1 cellular context compared by ENCODE assay signal in the genomic region with DNA sequence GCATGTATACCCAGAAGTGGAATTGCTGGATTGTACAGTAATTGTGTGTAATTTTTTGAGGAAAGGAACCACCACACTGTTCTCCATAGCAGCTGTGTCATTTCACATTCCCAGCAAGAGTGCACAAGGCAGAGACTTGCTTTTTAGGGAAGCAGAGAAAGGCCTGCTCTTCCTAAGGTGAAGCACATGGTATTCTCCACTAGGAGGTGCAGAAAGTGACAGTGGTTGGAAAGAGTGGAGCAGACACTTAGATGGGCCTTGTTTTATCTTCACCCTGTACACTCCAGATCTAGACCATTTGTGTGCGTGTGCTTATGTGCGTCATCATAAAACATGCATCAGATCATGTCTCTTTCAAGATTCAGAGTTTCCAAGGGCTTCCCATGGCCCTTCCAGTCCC.
TF ChIP-seq lines count a peak whose summit lies in the region.

No MANE protein-coding gene starts in this region.

TF ChIP-seq in HCT116, 20 proteins besides CTCF, POLR2A, EP300 and RAD21 (continued from another document):
- TF ChIP-seq, protein P1, sequence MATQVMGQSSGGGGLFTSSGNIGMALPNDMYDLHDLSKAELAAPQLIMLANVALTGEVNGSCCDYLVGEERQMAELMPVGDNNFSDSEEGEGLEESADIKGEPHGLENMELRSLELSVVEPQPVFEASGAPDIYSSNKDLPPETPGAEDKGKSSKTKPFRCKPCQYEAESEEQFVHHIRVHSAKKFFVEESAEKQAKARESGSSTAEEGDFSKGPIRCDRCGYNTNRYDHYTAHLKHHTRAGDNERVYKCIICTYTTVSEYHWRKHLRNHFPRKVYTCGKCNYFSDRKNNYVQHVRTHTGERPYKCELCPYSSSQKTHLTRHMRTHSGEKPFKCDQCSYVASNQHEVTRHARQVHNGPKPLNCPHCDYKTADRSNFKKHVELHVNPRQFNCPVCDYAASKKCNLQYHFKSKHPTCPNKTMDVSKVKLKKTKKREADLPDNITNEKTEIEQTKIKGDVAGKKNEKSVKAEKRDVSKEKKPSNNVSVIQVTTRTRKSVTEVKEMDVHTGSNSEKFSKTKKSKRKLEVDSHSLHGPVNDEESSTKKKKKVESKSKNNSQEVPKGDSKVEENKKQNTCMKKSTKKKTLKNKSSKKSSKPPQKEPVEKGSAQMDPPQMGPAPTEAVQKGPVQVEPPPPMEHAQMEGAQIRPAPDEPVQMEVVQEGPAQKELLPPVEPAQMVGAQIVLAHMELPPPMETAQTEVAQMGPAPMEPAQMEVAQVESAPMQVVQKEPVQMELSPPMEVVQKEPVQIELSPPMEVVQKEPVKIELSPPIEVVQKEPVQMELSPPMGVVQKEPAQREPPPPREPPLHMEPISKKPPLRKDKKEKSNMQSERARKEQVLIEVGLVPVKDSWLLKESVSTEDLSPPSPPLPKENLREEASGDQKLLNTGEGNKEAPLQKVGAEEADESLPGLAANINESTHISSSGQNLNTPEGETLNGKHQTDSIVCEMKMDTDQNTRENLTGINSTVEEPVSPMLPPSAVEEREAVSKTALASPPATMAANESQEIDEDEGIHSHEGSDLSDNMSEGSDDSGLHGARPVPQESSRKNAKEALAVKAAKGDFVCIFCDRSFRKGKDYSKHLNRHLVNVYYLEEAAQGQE (IDR thresholded peaks at IDR 0.05; ENCODE audit: low read depth): no peak
- TF ChIP-seq, protein P2, sequence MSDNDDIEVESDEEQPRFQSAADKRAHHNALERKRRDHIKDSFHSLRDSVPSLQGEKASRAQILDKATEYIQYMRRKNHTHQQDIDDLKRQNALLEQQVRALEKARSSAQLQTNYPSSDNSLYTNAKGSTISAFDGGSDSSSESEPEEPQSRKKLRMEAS (IDR thresholded peaks at IDR 0.05): no peak
